Comparison of ENCODE assay signal across 8 cellular contexts in the genomic region with DNA sequence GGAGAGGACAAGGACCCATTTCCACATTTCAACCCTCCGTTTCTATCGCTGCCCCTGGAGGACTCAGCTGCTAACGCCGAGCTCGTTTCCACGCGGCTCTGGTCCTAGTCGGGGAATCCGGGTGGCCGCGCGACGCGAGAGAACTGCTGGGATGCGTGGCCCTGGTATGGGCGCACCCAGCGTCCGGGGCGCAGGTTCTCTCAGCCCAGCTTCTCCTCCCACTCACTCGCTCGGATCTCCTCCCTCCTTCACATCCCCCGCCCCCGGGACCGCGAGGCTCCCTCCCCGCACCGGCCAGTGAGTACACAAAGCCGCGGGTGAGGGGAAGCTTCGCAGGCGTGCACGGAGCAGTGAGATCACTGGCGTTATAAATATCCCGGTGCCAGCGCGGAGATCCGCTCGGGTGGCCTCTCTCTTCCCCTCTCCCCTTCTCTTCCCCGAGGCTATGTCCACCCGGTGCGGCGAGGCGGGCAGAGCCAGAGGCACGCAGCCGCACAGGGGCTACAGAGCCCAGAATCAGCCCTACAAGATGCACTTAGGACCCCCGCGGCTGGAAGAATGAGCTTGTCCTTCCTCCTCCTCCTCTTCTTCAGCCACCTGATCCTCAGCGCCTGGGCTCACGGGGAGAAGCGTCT. TPM values are rescaled to one million over a fixed set of nuclear protein-coding genes. Genes with fewer than 3 reads are reported as not detected.
DNase-seq lines count a peak whose midpoint lies in the region; ATAC-seq and TF ChIP-seq lines count a peak whose summit lies in the region.

A gene with protein sequence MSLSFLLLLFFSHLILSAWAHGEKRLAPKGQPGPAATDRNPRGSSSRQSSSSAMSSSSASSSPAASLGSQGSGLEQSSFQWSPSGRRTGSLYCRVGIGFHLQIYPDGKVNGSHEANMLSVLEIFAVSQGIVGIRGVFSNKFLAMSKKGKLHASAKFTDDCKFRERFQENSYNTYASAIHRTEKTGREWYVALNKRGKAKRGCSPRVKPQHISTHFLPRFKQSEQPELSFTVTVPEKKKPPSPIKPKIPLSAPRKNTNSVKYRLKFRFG (plus strand): TSS at position 398 of the 635 bp plus-strand sequence. CDS start 161 bp downstream, at position 559.

- intact Hi-C loops in dorsolateral prefrontal cortex (cut with DNase I), result no loop called here

- peak within 1 kb of the TSS in 29 of 59 donors; percentile 12 to 89 (median 48) for H3K27ac ChIP-seq in dorsolateral prefrontal cortex
- peak within 1 kb of the TSS in 1 of 4 donors; percentile 22 for H3K27ac ChIP-seq in tibial nerve

- peak; percentile 72 for ATAC-seq in HG03432 (IDR thresholded peaks at IDR 0.05; ENCODE audit: unreplicated experiment)
- ATAC-seq in SK-N-SH treated with all-trans-retinoic acid at 6 μM for 48 hours, result peak; percentile 87
- peak; percentile 68 for ATAC-seq in memory B cell (ENCODE audit: low read depth)
- ATAC-seq in HG02798 (IDR thresholded peaks at IDR 0.05; ENCODE audit: poor library complexity, unreplicated experiment), result no peak

- H3K36me3 ChIP-seq in tibial nerve, result no peaks in the 10 kb centered on the region

- H3K4me1 ChIP-seq in tibial nerve, result peaks cover 0 to 41% (median 10%) of the 10 kb centered on the region in 4 donors

- H3K4me3 ChIP-seq in dorsolateral prefrontal cortex (peak within 1 kb of the TSS; percentile 31 to 77 (median 58)), tibial nerve (peak within 1 kb of the TSS; percentile 23 to 50 (median 30))

- no peak for TF ChIP-seq CTCF in dorsolateral prefrontal cortex (IDR thresholded peaks at IDR 0.05 in 54 of 56, conservative IDR thresholded peaks at IDR 0.05 in 2 of 56; ENCODE audit: low read depth in 1 of 56, partially characterized antibody in 56 of 56)
- no peak for TF ChIP-seq CTCF in tibial nerve (IDR thresholded peaks at IDR 0.05)

- peaks cover 23% of the 10 kb centered on the region for H3K4me1 Mint-ChIP-seq in memory B cell

- H3K27me3 Mint-ChIP-seq in memory B cell, result peaks cover 41% of the 10 kb centered on the region

- H3K36me3 Mint-ChIP-seq in memory B cell, result no peaks in the 10 kb centered on the region

- WGBS in tibial nerve, 2 donors, result 0% methylated on average over 44 to 49 of the region's 50 CpGs

- H3K27ac Mint-ChIP-seq in memory B cell, result no peak within 1 kb of the TSS

- DNase-seq in NCI-H1417 (lab: John Stamatoyannopoulos, UW) (peak; percentile 48 to 86 (median 78)), NCI-H1417 treated with DMSO at 0.1 percent for 48 hours (lab: John Stamatoyannopoulos, UW) (no peak), dorsolateral prefrontal cortex (peak in 8 of 10 donors; percentile 57 to 95 (median 63)), memory B cell (ENCODE audit: low spot score in 2 of 2) (peak in 1 of 2 donors; percentile 27), tibial nerve (ENCODE audit: low spot score in 2 of 2) (peak in 1 of 2 donors; percentile 9)

- no peaks in the 10 kb centered on the region for H3K9me3 Mint-ChIP-seq in memory B cell

- H3K9me3 ChIP-seq in tibial nerve, result no peaks in the 10 kb centered on the region

- H3K27me3 ChIP-seq in dorsolateral prefrontal cortex (peaks cover 0 to 75% (median 54%) of the 10 kb centered on the region in 45 donors), tibial nerve (peaks cover 0 to 70% of the 10 kb centered on the region in 2 donors)

- TF ChIP-seq POLR2A in tibial nerve (IDR thresholded peaks at IDR 0.05), result no peak

- peak within 1 kb of the TSS; percentile 87 for H3K4me3 Mint-ChIP-seq in memory B cell

- TF ChIP-seq EP300 in tibial nerve (IDR thresholded peaks at IDR 0.05), result no peak

TF ChIP-seq in SK-N-SH treated with all-trans-retinoic acid at 6 μM for 48 hours, 23 proteins besides CTCF, POLR2A, EP300 and RAD21:
- no peak for TF ChIP-seq ESRRG (CRISPR knock-in tag; IDR thresholded peaks at IDR 0.05)

RNA-seq across cellular contexts. Expression of the gene that starts here (rescaled TPM):
- total RNA-seq in dorsolateral prefrontal cortex (10 to 100 TPM in 3 of 120 experiments, 1 to 10 TPM in 117; 1.7 to 12.5 (median 4.6) TPM), tibial nerve (under 1 TPM in 1 of 4 donors, not detected in 3; 0.60 TPM)
